Comparison of ENCODE assay signal across 9 cellular contexts in the genomic region with DNA sequence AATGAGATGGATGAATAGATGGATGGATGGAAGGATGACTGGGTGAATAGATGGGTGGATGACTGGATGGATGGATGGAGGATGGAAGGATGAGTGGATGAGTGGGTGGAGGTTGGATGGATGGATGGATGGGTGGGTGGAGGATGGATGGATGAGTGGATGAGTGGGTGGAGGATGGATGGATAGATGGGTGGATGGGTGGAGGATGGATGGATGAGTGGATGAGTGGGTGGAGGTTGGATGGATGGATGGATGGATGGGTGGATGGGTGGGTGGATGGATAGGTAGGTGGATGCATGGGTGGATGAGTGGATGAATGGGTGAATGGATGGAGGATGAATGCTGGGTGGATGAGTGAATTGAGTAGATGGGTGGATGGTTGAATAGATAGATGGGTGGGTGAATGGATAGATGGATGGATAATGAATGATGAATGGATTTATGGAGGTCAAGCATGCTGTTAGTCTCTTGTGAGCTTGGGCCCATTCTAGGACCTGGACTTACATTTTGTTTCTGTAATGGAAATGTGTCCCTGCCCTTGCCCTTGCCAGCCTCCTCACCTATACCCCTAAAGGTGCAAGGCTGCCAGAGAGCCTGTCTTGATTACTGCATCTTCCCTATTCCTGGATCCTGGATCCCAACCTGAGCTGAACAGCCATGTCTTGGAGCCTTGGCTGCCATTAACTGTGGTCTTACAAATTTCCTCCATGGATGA.
"Had no signal": no experiment of that assay in that cellular context is flagged by ENCODE, and none has a peak within 500 bp of the region (broad histone marks: within the 10 kb centered on the region; RNA-seq: fewer than 3 reads in every experiment).

No MANE protein-coding gene starts in this region.

- H2AFZ ChIP-seq: GM23248 had no signal

- DNase-seq: GM23248, GOT3, H9, HCEC 1CT, HFFc6, KG1 had no signal

- ATAC-seq: HepG2 had no signal

- FAIRE-seq: H54, HepG2 had no signal

- H3K4me3 ChIP-seq: GM23248 had no signal

- H3K27ac ChIP-seq: GM23248, HL-60 had no signal

- H3K9ac ChIP-seq: GM23248 had no signal
